Comparison of ENCODE assay signal across 23 cellular contexts in genomic region chr3:43818229-43818628, GRCh38.
"Had no signal": no experiment of that assay in that cellular context is flagged by ENCODE, and none has a peak within 500 bp of the region (broad histone marks: within the 10 kb centered on the region; RNA-seq: fewer than 3 reads in every experiment).

No MANE protein-coding gene starts in this region.

- H3K27ac Mint-ChIP-seq: IgD-negative memory B cell had no signal

- H3K4me1 Mint-ChIP-seq: IgD-negative memory B cell had no signal

- H3K4me3 Mint-ChIP-seq: IgD-negative memory B cell had no signal

- H3K36me3 ChIP-seq: SJSA1 had no signal

- H3K4me2 ChIP-seq: KMS-11 had no signal

- H3K36me3 Mint-ChIP-seq: IgD-negative memory B cell had no signal

- DNase-seq: Kasumi-1, MM.1S, NCI-H1092 treated with DMSO at 0.1 percent for 48 hours, NCI-H1436, NCI-H187, NCI-H2029, NCI-H2081 treated with DMSO at 0.1 percent for 48 hours, NCI-H2171, NCI-H226, NCI-H446, NCI-H510A, NCI-H524 treated with DMSO at 0.1 percent for 48 hours, NCI-H69, NCI-H774, Right ventricle myocardium superior, RPMI8226, SIG-M5 had no signal

- H3K4me3 ChIP-seq: K562, SJSA1, SK-N-MC had no signal

- ATAC-seq: K562 had no signal

- H3K9me3 ChIP-seq: SJSA1 had no signal

- H3K4me1 ChIP-seq: SJSA1 had no signal

- H3K9ac ChIP-seq: KMS-11 had no signal

- H3K27me3 ChIP-seq: SJSA1 had no signal

- H3K27ac ChIP-seq: HL-60, KMS-11, SJSA1, SK-N-MC had no signal

- H3K9me3 Mint-ChIP-seq: IgD-negative memory B cell had no signal
